13 cellular contexts compared by ENCODE assay signal in genomic region chrX:130734713-130735112, GRCh38.
DNase-seq lines count a peak whose midpoint lies in the region; ATAC-seq lines count a peak whose summit lies in the region.
"Had no signal": no experiment of that assay in that cellular context is flagged by ENCODE, and none has a peak within 500 bp of the region (broad histone marks: within the 10 kb centered on the region; RNA-seq: fewer than 3 reads in every experiment).

No MANE protein-coding gene starts in this region.

- no peak overlapping the region for H3K9ac ChIP-seq in HUES48 (ENCODE audit: low read depth, low read length)

- H3K27ac ChIP-seq in HUES48 (ENCODE audit: low read depth, low read length) (no peak overlapping the region), cingulate gyrus (ENCODE audit: low read depth, low read length) (peak overlapping the region; percentile 41), layer of hippocampus (ENCODE audit: low read depth, low read length) (peak overlapping the region; percentile 20), substantia nigra (ENCODE audit: low read depth, low read length, poor library complexity, severe bottlenecking) (peak overlapping the region; percentile 40)

- DNase-seq in substantia nigra (lab: John Stamatoyannopoulos, UW), result no peak
- DNase-seq in NCI-H1694 treated with DMSO at 0.1 percent for 48 hours (lab: John Stamatoyannopoulos, UW), result no peak
- DNase-seq: Caco-2; CD8-positive, alpha-beta T cell; DND-41; GDM1; GOT3; HCEC 1CT had no signal

- H3K36me3 ChIP-seq in HUES48 (ENCODE audit: control insufficient read depth, insufficient read depth, low read length), result no peaks in the 10 kb centered on the region

- ATAC-seq in HG03439 (IDR thresholded peaks at IDR 0.05; ENCODE audit: unreplicated experiment), result no peak
- no peak for ATAC-seq in HG02763 (IDR thresholded peaks at IDR 0.05; ENCODE audit: unreplicated experiment)
- ATAC-seq: CD8-positive, alpha-beta T cell had no signal

- peak overlapping the region; percentile 36; the same call in 1 of the 2 replicates for H3K4me3 ChIP-seq in HUES48 (ENCODE audit: low read depth, low read length)

- peaks cover 14% of the 10 kb centered on the region for H3K9me3 ChIP-seq in HUES48 (ENCODE audit: control insufficient read depth, insufficient read depth, low read length)
- H3K9me3 ChIP-seq: Caco-2 had no signal

- peaks cover 42% of the 10 kb centered on the region for H3K4me1 ChIP-seq in HUES48 (ENCODE audit: control insufficient read depth, insufficient read depth, low read length)
- H3K4me1 ChIP-seq: Caco-2 had no signal

- H3K27me3 ChIP-seq in HUES48 (ENCODE audit: control insufficient read depth, insufficient read depth, low read length) (peaks cover 27% of the 10 kb centered on the region), layer of hippocampus (ENCODE audit: control insufficient read depth, insufficient read depth, low read length) (no peaks in the 10 kb centered on the region)
